8 cellular contexts compared by ENCODE assay signal in genomic region chr18:46891742-46892214, GRCh38. TPM values are rescaled to one million over a fixed set of nuclear protein-coding genes. Genes with fewer than 3 reads are reported as not detected.
DNase-seq lines count a peak whose midpoint lies in the region; ATAC-seq and TF ChIP-seq lines count a peak whose summit lies in the region.

No MANE protein-coding gene starts in this region.

- H3K9me3 Mint-ChIP-seq in activated naive CD4-positive, alpha-beta T cell treated with anti-CD3 and anti-CD28 coated beads, Interleukin-2, amount 50 U/mL, for 72 hours: peaks cover 9 to 17% of the 10 kb centered on the region in 2 donors
- peaks cover 11% of the 10 kb centered on the region for H3K9me3 Mint-ChIP-seq in stimulated activated naive CD8-positive, alpha-beta T cell treated with anti-CD3 and anti-CD28 coated beads, Interleukin-15, Interleukin-2, amounts not matched to agents 100 ng/mL and 50 ng/mL, for 24 hours
- H3K9me3 Mint-ChIP-seq in WTC11: peaks cover 41% of the 10 kb centered on the region

- no peak overlapping the region for H3K4me3 Mint-ChIP-seq in stimulated activated naive CD8-positive, alpha-beta T cell treated with anti-CD3 and anti-CD28 coated beads, Interleukin-15, Interleukin-2, amounts not matched to agents 100 ng/mL and 50 ng/mL, for 24 hours
- no peak overlapping the region for H3K4me3 Mint-ChIP-seq in WTC11

- peaks cover 55% of the 10 kb centered on the region for H3K4me1 Mint-ChIP-seq in stimulated activated naive CD8-positive, alpha-beta T cell treated with anti-CD3 and anti-CD28 coated beads, Interleukin-15, Interleukin-2, amounts not matched to agents 100 ng/mL and 50 ng/mL, for 24 hours (ENCODE audit: low read depth)
- H3K4me1 Mint-ChIP-seq in WTC11: peaks cover 31% of the 10 kb centered on the region

- POLR2A ChIA-PET in WTC11 (lab: Charles Lee): no interaction called here

- H3K36me3 Mint-ChIP-seq in activated naive CD4-positive, alpha-beta T cell treated with anti-CD3 and anti-CD28 coated beads, Interleukin-2, amount 50 U/mL, for 72 hours: peaks cover 28 to 55% of the 10 kb centered on the region in 2 donors
- H3K36me3 Mint-ChIP-seq in stimulated activated naive CD8-positive, alpha-beta T cell treated with anti-CD3 and anti-CD28 coated beads, Interleukin-15, Interleukin-2, amounts not matched to agents 100 ng/mL and 50 ng/mL, for 24 hours (ENCODE audit: low read depth): peaks cover 60% of the 10 kb centered on the region
- peaks cover 51% of the 10 kb centered on the region for H3K36me3 Mint-ChIP-seq in WTC11

- DNase-seq in activated naive CD4-positive, alpha-beta T cell treated with anti-CD3 and anti-CD28 coated beads, Interleukin-2, amount 50 U/mL, for 72 hours (ENCODE audit: low spot score in 2 of 2): peak in 1 of 2 donors; percentile 31
- DNase-seq in activated naive CD4-positive, alpha-beta T cell treated with anti-CD3 and anti-CD28 coated beads, Interleukin-2, amount 50 U/mL, for 16 hours: no peak
- DNase-seq in T1000 (lab: John Stamatoyannopoulos, UW) (no peak), superior temporal gyrus (ENCODE audit: extremely low spot score) (no peak), WTC11 (ENCODE audit: low spot score) (no peak)

- H3K27me3 Mint-ChIP-seq in stimulated activated naive CD8-positive, alpha-beta T cell treated with anti-CD3 and anti-CD28 coated beads, Interleukin-15, Interleukin-2, amounts not matched to agents 100 ng/mL and 50 ng/mL, for 24 hours: no peaks in the 10 kb centered on the region
- no peaks in the 10 kb centered on the region for H3K27me3 Mint-ChIP-seq in WTC11 (ENCODE audit: low read depth)

- ATAC-seq in activated naive CD4-positive, alpha-beta T cell treated with anti-CD3 and anti-CD28 coated beads, Interleukin-2, amount 50 U/mL, for 72 hours: peak; percentile 91 to 97
- peak; percentile 74 for ATAC-seq in GM21737 (IDR thresholded peaks at IDR 0.05; ENCODE audit: unreplicated experiment)
- peak; percentile 88 for ATAC-seq in HG03354 (IDR thresholded peaks at IDR 0.05; ENCODE audit: poor library complexity, severe bottlenecking, unreplicated experiment)
- ATAC-seq in WTC11: no peak; the same call in 1 of the 2 replicates

- H3K27ac Mint-ChIP-seq in activated naive CD4-positive, alpha-beta T cell treated with anti-CD3 and anti-CD28 coated beads, Interleukin-2, amount 50 U/mL, for 72 hours: peak overlapping the region in 1 of 2 donors; percentile 53
- H3K27ac Mint-ChIP-seq in stimulated activated naive CD8-positive, alpha-beta T cell treated with anti-CD3 and anti-CD28 coated beads, Interleukin-15, Interleukin-2, amounts not matched to agents 100 ng/mL and 50 ng/mL, for 24 hours: peak overlapping the region; percentile 53
- H3K27ac Mint-ChIP-seq in WTC11: no peak overlapping the region

- CTCF ChIA-PET in WTC11 (lab: Charles Lee): no interaction called here

- TF ChIP-seq CTCF in WTC11 (IDR thresholded peaks at IDR 0.05): no peak

TF ChIP-seq in WTC11, 78 proteins besides CTCF, POLR2A, EP300 and RAD21:
- TF ChIP-seq MYBL2 (CRISPR knock-in tag; IDR thresholded peaks at IDR 0.05) (no peak), ELF4 (CRISPR knock-in tag; IDR thresholded peaks at IDR 0.05; ENCODE audit: low read depth) (no peak), ZNF532 (CRISPR knock-in tag; IDR thresholded peaks at IDR 0.05; ENCODE audit: borderline replicate concordance) (no peak), TCF7 (CRISPR knock-in tag; IDR thresholded peaks at IDR 0.05; ENCODE audit: low read depth) (no peak), GRHL2 (CRISPR knock-in tag; IDR thresholded peaks at IDR 0.05; ENCODE audit: insufficient replicate concordance, severe bottlenecking) (no peak), ZBTB43 (CRISPR knock-in tag; IDR thresholded peaks at IDR 0.05) (no peak), FOXK1 (CRISPR knock-in tag; IDR thresholded peaks at IDR 0.05) (no peak), USF1 (CRISPR knock-in tag; IDR thresholded peaks at IDR 0.05) (no peak), FOXP1 (CRISPR knock-in tag; IDR thresholded peaks at IDR 0.05; ENCODE audit: borderline replicate concordance) (no peak), NFE2L1 (CRISPR knock-in tag; IDR thresholded peaks at IDR 0.05) (no peak), MXD4 (CRISPR knock-in tag; IDR thresholded peaks at IDR 0.05; ENCODE audit: borderline replicate concordance) (no peak), NFATC4 (CRISPR knock-in tag; IDR thresholded peaks at IDR 0.05) (no peak)

RNA-seq across cellular contexts. Expression of gene PIAS2, which starts 25.5 kb away (rescaled TPM):
- total RNA-seq in activated naive CD4-positive, alpha-beta T cell treated with anti-CD3 and anti-CD28 coated beads, Interleukin-2, amount 50 U/mL, for 72 hours: 10 to 100 TPM; 29.7 to 47.6 TPM
- 50.7 to 60.6 TPM (median 57.8 TPM) in 3 replicates for total RNA-seq in WTC11 (2021)

RNA-seq across cellular contexts. Expression of gene KATNAL2, which starts 25.6 kb away (rescaled TPM):
- total RNA-seq in activated naive CD4-positive, alpha-beta T cell treated with anti-CD3 and anti-CD28 coated beads, Interleukin-2, amount 50 U/mL, for 72 hours: 1 to 10 TPM in 1 of 2 donors, under 1 TPM in 1; 0.88 to 2.0 TPM
- 9.9 to 12.1 TPM (median 11.7 TPM) in 3 replicates for total RNA-seq in WTC11 (2021)
